ENCODE assay signal across 14 cellular contexts in the genomic region with DNA sequence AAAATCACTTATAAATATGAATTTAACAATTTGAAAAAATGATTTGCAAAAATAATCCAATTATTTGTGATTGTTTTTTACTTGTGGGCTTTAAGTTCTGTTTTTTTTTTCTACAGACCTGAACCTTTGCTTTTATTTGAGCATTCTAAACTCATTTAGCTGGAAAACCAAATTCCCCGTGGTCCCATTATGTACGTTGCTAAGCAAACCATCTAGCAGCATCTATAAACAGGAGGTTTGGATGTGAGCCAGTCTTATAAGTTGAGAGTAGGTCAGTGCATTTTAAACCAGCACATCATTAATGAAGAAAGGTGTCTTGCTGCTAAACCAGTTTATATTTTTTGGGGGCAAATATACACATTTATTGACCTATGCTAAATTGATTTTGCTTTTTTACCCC.
DNase-seq lines count a peak whose midpoint lies in the region; ATAC-seq and TF ChIP-seq lines count a peak whose summit lies in the region.
"Had no signal": no experiment of that assay in that cellular context is flagged by ENCODE, and none has a peak within 500 bp of the region (broad histone marks: within the 10 kb centered on the region; RNA-seq: fewer than 3 reads in every experiment).

No MANE protein-coding gene starts in this region.

- no peak for ATAC-seq in stimulated activated memory B cell treated with anti-CD40 and anti-IgM and Interleukin-4, amounts not matched to agents 10 μg/mL and 1 μg/mL and 100 μg/mL, for 72 hours
- ATAC-seq: left ventricle myocardium superior, Panc1 had no signal

- no peaks in the 10 kb centered on the region for H3K27me3 ChIP-seq in fibroblast of lung (ENCODE audit: control insufficient read depth, insufficient read depth, low read length)

- no peaks in the 10 kb centered on the region for H3K9me3 Mint-ChIP-seq in stimulated activated memory B cell treated with anti-CD40 and anti-IgM and Interleukin-4, amounts not matched to agents 10 μg/mL and 1 μg/mL and 100 μg/mL, for 72 hours
- H3K9me3 Mint-ChIP-seq: activated CD4-positive, alpha-beta memory T cell treated with anti-CD3 and anti-CD28 coated beads, Interleukin-2, amount 10 ng/mL, durations not matched to agents 7 days and 5 days; activated naive CD4-positive, alpha-beta T cell treated with anti-CD3 and anti-CD28 coated beads for 36 hours had no signal

- no peaks in the 10 kb centered on the region for H3K36me3 Mint-ChIP-seq in stimulated activated memory B cell treated with anti-CD40 and anti-IgM and Interleukin-4, amounts not matched to agents 10 μg/mL and 1 μg/mL and 100 μg/mL, for 72 hours

- H3K9me3 ChIP-seq in fibroblast of lung (ENCODE audit: control insufficient read depth, insufficient read depth, low read depth, low read length), result no peaks in the 10 kb centered on the region

- H3K4me1 Mint-ChIP-seq in stimulated activated memory B cell treated with anti-CD40 and anti-IgM and Interleukin-4, amounts not matched to agents 10 μg/mL and 1 μg/mL and 100 μg/mL, for 72 hours, result no peaks in the 10 kb centered on the region
- H3K4me1 Mint-ChIP-seq: activated CD4-positive, alpha-beta memory T cell treated with anti-CD3 and anti-CD28 coated beads, Interleukin-2, amount 10 ng/mL, durations not matched to agents 7 days and 5 days had no signal

- H3K36me3 ChIP-seq in fibroblast of lung (ENCODE audit: control insufficient read depth, insufficient read depth, low read length), result no peaks in the 10 kb centered on the region

- H3K4me3 Mint-ChIP-seq in stimulated activated memory B cell treated with anti-CD40 and anti-IgM and Interleukin-4, amounts not matched to agents 10 μg/mL and 1 μg/mL and 100 μg/mL, for 72 hours, result no peak overlapping the region
- H3K4me3 Mint-ChIP-seq: activated CD4-positive, alpha-beta memory T cell treated with anti-CD3 and anti-CD28 coated beads, Interleukin-2, amount 10 ng/mL, durations not matched to agents 7 days and 5 days; activated naive CD4-positive, alpha-beta T cell treated with anti-CD3 and anti-CD28 coated beads for 36 hours had no signal

- H3K27ac ChIP-seq in fibroblast of lung (ENCODE audit: insufficient read depth, low read length), result no peak overlapping the region

- H3K27ac Mint-ChIP-seq in stimulated activated memory B cell treated with anti-CD40 and anti-IgM and Interleukin-4, amounts not matched to agents 10 μg/mL and 1 μg/mL and 100 μg/mL, for 72 hours, result no peak overlapping the region
- H3K27ac Mint-ChIP-seq: activated CD4-positive, alpha-beta memory T cell treated with anti-CD3 and anti-CD28 coated beads, Interleukin-2, amount 10 ng/mL, durations not matched to agents 7 days and 5 days; activated naive CD4-positive, alpha-beta T cell treated with anti-CD3 and anti-CD28 coated beads for 36 hours had no signal

- no peaks in the 10 kb centered on the region for H3K79me2 ChIP-seq in fibroblast of lung (ENCODE audit: control insufficient read depth, insufficient read depth, low read length)

- H3K9ac ChIP-seq in fibroblast of lung (ENCODE audit: insufficient read depth, low read length), result no peak overlapping the region

- DNase-seq in COR-L47 (lab: John Stamatoyannopoulos, UW) (peak; percentile 91), NCI-H128 (lab: John Stamatoyannopoulos, UW; ENCODE audit: unreplicated experiment) (peak; percentile 54), NCI-H526 treated with DMSO at 0.1 percent for 48 hours (lab: John Stamatoyannopoulos, UW) (peak; percentile 45), fibroblast of lung (ENCODE audit: low read depth in 2 of 2) (peak; percentile 34 to 74), superior temporal gyrus (ENCODE audit: extremely low spot score) (no peak), retina (no peak), T1000 (lab: John Stamatoyannopoulos, UW) (no peak)
- DNase-seq: activated CD4-positive, alpha-beta memory T cell treated with anti-CD3 and anti-CD28 coated beads, Interleukin-2, amount 10 ng/mL, durations not matched to agents 7 days and 5 days; activated naive CD4-positive, alpha-beta T cell treated with anti-CD3 and anti-CD28 coated beads for 36 hours; cortex of kidney; Kasumi-1; left ventricle myocardium superior had no signal

- no peak overlapping the region for H2AFZ ChIP-seq in fibroblast of lung (ENCODE audit: low read length)

- no peak overlapping the region for H3K4me3 ChIP-seq in fibroblast of lung (replicated peaks in 1 of 4; ENCODE audit: control extremely low read depth in 1 of 4, insufficient read depth in 1 of 4, low read depth in 3 of 4, low read length in 4 of 4)

- H3K4me2 ChIP-seq in fibroblast of lung (ENCODE audit: extremely low read depth, insufficient read depth, low read length), result no peak overlapping the region

- TF ChIP-seq CTCF in fibroblast of lung (conservative IDR thresholded peaks at IDR 0.05 in 1 of 2, IDR thresholded peaks at IDR 0.05 in 1 of 2; ENCODE audit: low read depth in 1 of 2, low read length in 2 of 2), result no peak

- no peaks in the 10 kb centered on the region for H4K20me1 ChIP-seq in fibroblast of lung (ENCODE audit: control insufficient read depth, extremely low read depth, insufficient read depth, low read length)

- H3K4me1 ChIP-seq in fibroblast of lung (ENCODE audit: control insufficient read depth, extremely low read depth, insufficient read depth, low read length), result no peaks in the 10 kb centered on the region

- no peaks in the 10 kb centered on the region for H3K27me3 Mint-ChIP-seq in stimulated activated memory B cell treated with anti-CD40 and anti-IgM and Interleukin-4, amounts not matched to agents 10 μg/mL and 1 μg/mL and 100 μg/mL, for 72 hours
- H3K27me3 Mint-ChIP-seq: activated CD4-positive, alpha-beta memory T cell treated with anti-CD3 and anti-CD28 coated beads, Interleukin-2, amount 10 ng/mL, durations not matched to agents 7 days and 5 days had no signal

Comparison
In these comparisons a context has a peak if more than half of its experiments do, and no peak if none do; other contexts are left out.
1. DNase-seq: peak in COR-L47 (single experiment), NCI-H128 (single experiment), NCI-H526 treated with DMSO at 0.1 percent for 48 hours (single experiment) and fibroblast of lung (2 of 2); none in superior temporal gyrus (single experiment), retina (single experiment) and T1000 (single experiment).